23 cellular contexts compared by ENCODE assay signal in the genomic region with DNA sequence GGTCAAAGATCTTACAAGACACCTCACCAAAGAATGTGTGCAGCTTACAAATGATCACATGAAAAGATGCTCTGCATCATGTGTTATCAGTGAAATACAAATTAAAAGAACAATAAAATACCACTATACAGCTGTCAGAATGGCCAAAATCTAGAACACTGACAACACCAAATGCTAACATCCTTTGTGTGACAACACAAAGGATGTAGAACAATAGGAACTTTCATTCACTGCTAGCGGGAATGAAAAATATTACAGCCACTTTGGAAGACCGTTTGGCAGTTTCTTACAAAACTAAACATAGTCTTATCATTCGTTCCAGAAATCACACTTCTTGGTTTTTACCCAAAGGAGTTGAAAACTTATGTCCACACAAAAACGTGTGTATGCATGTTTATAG. TPM values are rescaled to one million over a fixed set of nuclear protein-coding genes. Genes with fewer than 3 reads are reported as not detected.
DNase-seq lines count a peak whose midpoint lies in the region; ATAC-seq and TF ChIP-seq lines count a peak whose summit lies in the region.
"Had no signal": no experiment of that assay in that cellular context is flagged by ENCODE, and none has a peak within 500 bp of the region (broad histone marks: within the 10 kb centered on the region; RNA-seq: fewer than 3 reads in every experiment).

No MANE protein-coding gene starts in this region.

- peaks cover 51 to 56% (median 55%) of the 10 kb centered on the region in 3 donors for H3K4me1 Mint-ChIP-seq in T-cell

- CTCF ChIA-PET in T-cell (lab: Charles Lee) = no interaction called here

- no peaks in the 10 kb centered on the region for H3K27me3 Mint-ChIP-seq in T-cell

- H3K27ac Mint-ChIP-seq in T-cell = peak overlapping the region; percentile 92 to 97

- no peak for TF ChIP-seq CTCF in fibroblast of pulmonary artery (IDR thresholded peaks at IDR 0.05; ENCODE audit: low read length, missing control alignments)

- DNase-seq in T-cell (no peak), fibroblast of pulmonary artery (ENCODE audit: low read depth) (peak; percentile 15), midbrain (lab: John Stamatoyannopoulos, UW) (peak; percentile 42), NCI-H146 (lab: John Stamatoyannopoulos, UW) (no peak)
- DNase-seq: AML-193, C1 segment of cervical spinal cord, DMS153, DND-41, IMR-90, KG1, MG63, NCI-H1105 treated with DMSO at 0.1 percent for 48 hours, NCI-H2029, NCI-H446, NCI-H524 treated with DMSO at 0.1 percent for 48 hours, NCI-H774, Right ventricle myocardium superior, RPMI8226 had no signal

- peak overlapping the region in 1 of 3 donors; percentile 48 for H3K4me3 Mint-ChIP-seq in T-cell

- peak overlapping the region; percentile 80 for H3K27ac ChIP-seq in temporal lobe (ENCODE audit: low read depth, low read length)
- H3K27ac ChIP-seq: A549, SJSA1 had no signal

- ATAC-seq in T-cell (replicated peaks in 1 of 4) (no peak), GM21515 (IDR thresholded peaks at IDR 0.05; ENCODE audit: unreplicated experiment) (no peak), HG03095 (IDR thresholded peaks at IDR 0.05; ENCODE audit: unreplicated experiment) (no peak)
- ATAC-seq: A549 had no signal

- peaks cover 2% of the 10 kb centered on the region for H3K36me3 Mint-ChIP-seq in T-cell

- H3K9me3 Mint-ChIP-seq in T-cell = peaks cover 0 to 7% (median 6%) of the 10 kb centered on the region in 3 donors

- POLR2A ChIA-PET in T-cell (lab: Charles Lee) = no interaction called here

- H3K4me3 ChIP-seq in fibroblast of pulmonary artery (replicated peaks; ENCODE audit: low read depth, low read length) = no peak overlapping the region
- H3K4me3 ChIP-seq: A549, MG63, SJSA1 had no signal

RNA-seq across cellular contexts. Expression of gene SELP, which starts 20.6 kb away (rescaled TPM):
- total RNA-seq in T-cell (1 to 10 TPM; 1.3 to 3.4 (median 1.9) TPM), temporal lobe (0.49 TPM)
- total RNA-seq: IMR-90, SJSA1 had no signal

Comparison
In these comparisons a context has a peak if more than half of its experiments do, and no peak if none do; other contexts are left out.
1. DNase-seq: peak in fibroblast of pulmonary artery (single experiment) and midbrain (single experiment); none in T-cell (0 of 34) and NCI-H146 (single experiment).